In genomic region chr12:22124987-22125386, GRCh38 we compare ENCODE assay signal across 6 cellular contexts.
"Had no signal": no experiment of that assay in that cellular context is flagged by ENCODE, and none has a peak within 500 bp of the region (broad histone marks: within the 10 kb centered on the region; RNA-seq: fewer than 3 reads in every experiment).

No MANE protein-coding gene starts in this region.

- ATAC-seq: HepG2 had no signal

- DNase-seq: IMR-90, KBM-7, KG1 had no signal

- H3K27ac ChIP-seq: HL-60 had no signal

- FAIRE-seq: HepG2, HTR-8/SVneo had no signal
